ENCODE assay signal across 11 cellular contexts in genomic region chr17:39144414-39144813, GRCh38. TPM values are rescaled to one million over a fixed set of nuclear protein-coding genes. Genes with fewer than 3 reads are reported as not detected.
A peak's percentile ranks its signal among the peaks of the same experiment; 100 is the strongest.
DNase-seq lines count a peak whose midpoint lies in the region; ATAC-seq and TF ChIP-seq lines count a peak whose summit lies in the region.
"Had no signal": no experiment of that assay in that cellular context is flagged by ENCODE, and none has a peak within 500 bp of the region (broad histone marks: within the 10 kb centered on the region; RNA-seq: fewer than 3 reads in every experiment).

No MANE protein-coding gene starts in this region.

- H3K4me3 ChIP-seq in Peyer's patch (no peak overlapping the region), foreskin fibroblast (ENCODE audit: low read depth in 1 of 2, low read length in 2 of 2) (no peak overlapping the region), skeletal muscle cell (ENCODE audit: low read depth, low read length) (no peak overlapping the region)

- no peak for ATAC-seq in HG03378 (IDR thresholded peaks at IDR 0.05; ENCODE audit: unreplicated experiment)

- no peaks in the 10 kb centered on the region for H3K36me3 ChIP-seq in Peyer's patch

- H3K4me1 ChIP-seq in Peyer's patch: peaks cover 0 to 4% (median 0%) of the 10 kb centered on the region in 4 donors

- TF ChIP-seq CTCF in Peyer's patch (IDR thresholded peaks at IDR 0.05): no peak
- no peak for TF ChIP-seq CTCF in foreskin fibroblast (IDR thresholded peaks at IDR 0.05; ENCODE audit: low read depth, low read length)

- TF ChIP-seq POLR2A in Peyer's patch (IDR thresholded peaks at IDR 0.05): no peak

- no peaks in the 10 kb centered on the region for H3K27me3 ChIP-seq in Peyer's patch

- DNase-seq in H4 (ENCODE audit: low spot score) (peak; percentile 92), Peyer's patch (peak in 2 of 3 donors; percentile 62 to 74), foreskin fibroblast (peak; percentile 62 to 83), skeletal muscle cell (ENCODE audit: low read depth) (peak; percentile 69), iPS-NIHi7 (ENCODE audit: extremely low spot score) (no peak), 8988T (no peak), COLO829 (ENCODE audit: low spot score) (no peak)
- DNase-seq: activated CD4-positive, alpha-beta T cell treated with anti-CD3 and anti-CD28 coated beads, Interleukin-2, amount 10 ng/mL, durations not matched to agents 24 days and 14 days; KG1 had no signal

- no peaks in the 10 kb centered on the region for H3K9me3 ChIP-seq in Peyer's patch

- peak overlapping the region; percentile 6 to 69 (median 44) for H3K27ac ChIP-seq in Peyer's patch

RNA-seq across cellular contexts. Expression of gene PLXDC1, which starts 7.0 kb away (rescaled TPM):
- total RNA-seq in H4 (2014; rRNA removed; shearing (Covaris generic)): 0.21 TPM in 1 of 2 replicates, not detected in the other
- 10 to 100 TPM; 14.5 to 34.7 (median 18.2) TPM for total RNA-seq in Peyer's patch

RNA-seq across cellular contexts. Expression of gene ARL5C, which starts 21.5 kb away (rescaled TPM):
- total RNA-seq in H4 (2014; rRNA removed; shearing (Covaris generic)): not detected in 2 replicates
- not detected for total RNA-seq in Peyer's patch
- total RNA-seq: activated CD4-positive, alpha-beta T cell treated with anti-CD3 and anti-CD28 coated beads, Interleukin-2, amount 10 ng/mL, durations not matched to agents 24 days and 14 days; glomerular endothelial cell had no signal

RNA-seq across cellular contexts. Expression of gene CACNB1, which starts 53.1 kb away (rescaled TPM):
- total RNA-seq in H4 (2014; rRNA removed; shearing (Covaris generic)): 1.0 and 3.9 TPM in 2 replicates
- 1 to 10 TPM; 2.5 to 5.0 (median 2.8) TPM for total RNA-seq in Peyer's patch

RNA-seq across cellular contexts. Expression of gene RPL19, which starts 55.7 kb away (rescaled TPM):
- 3,244 and 3,867 TPM in 2 replicates for total RNA-seq in H4 (2014; rRNA removed; shearing (Covaris generic))
- 1,000 to 10,000 TPM in 3 of 4 donors, 100 to 1,000 TPM in 1; 932 to 2,029 (median 1,420) TPM for total RNA-seq in Peyer's patch

Comparison
In these comparisons a context has a peak if more than half of its experiments do, and no peak if none do; other contexts are left out.
1. DNase-seq: peak in H4 (single experiment), Peyer's patch (2 of 3), foreskin fibroblast (2 of 2) and skeletal muscle cell (single experiment); none in iPS-NIHi7 (single experiment), 8988T (single experiment) and COLO829 (single experiment).
2. RNA of gene PLXDC1, which starts 7.0 kb away (total RNA-seq): 14.5 to 34.7 TPM in Peyer's patch; 0.21 TPM in H4; every median in the first group is over 10 times any median in the second.